ENCODE assay signal across 14 cellular contexts in genomic region chr10:46545861-46546590, GRCh38. TPM values are rescaled to one million over a fixed set of nuclear protein-coding genes. Genes with fewer than 3 reads are reported as not detected.
DNase-seq lines count a peak whose midpoint lies in the region; ATAC-seq and TF ChIP-seq lines count a peak whose summit lies in the region.
"Had no signal": no experiment of that assay in that cellular context is flagged by ENCODE, and none has a peak within 500 bp of the region (broad histone marks: within the 10 kb centered on the region; RNA-seq: fewer than 3 reads in every experiment).

No MANE protein-coding gene starts in this region.

- no peaks in the 10 kb centered on the region for H3K9me3 ChIP-seq in suprapubic skin
- H3K9me3 ChIP-seq: tibial artery had no signal

- H3K4me1 ChIP-seq in suprapubic skin, result peaks cover 29% of the 10 kb centered on the region

- H3K4me3 Mint-ChIP-seq in activated naive CD8-positive, alpha-beta T cell treated with anti-CD3 and anti-CD28 coated beads, Interleukin-2, amount 10 ng/mL, durations not matched to agents 7 days and 5 days, result no peak overlapping the region
- H3K4me3 Mint-ChIP-seq in activated naive CD8-positive, alpha-beta T cell treated with anti-CD3 and anti-CD28 coated beads for 36 hours, result no peak overlapping the region
- H3K4me3 Mint-ChIP-seq in MCF 10A (ENCODE audit: unreplicated experiment), result no peak overlapping the region

- H3K4me1 Mint-ChIP-seq in activated naive CD8-positive, alpha-beta T cell treated with anti-CD3 and anti-CD28 coated beads, Interleukin-2, amount 10 ng/mL, durations not matched to agents 7 days and 5 days, result no peaks in the 10 kb centered on the region
- H3K4me1 Mint-ChIP-seq in activated naive CD8-positive, alpha-beta T cell treated with anti-CD3 and anti-CD28 coated beads for 36 hours, result no peaks in the 10 kb centered on the region
- H3K4me1 Mint-ChIP-seq in MCF 10A (ENCODE audit: insufficient read depth, unreplicated experiment), result no peaks in the 10 kb centered on the region

- H3K27ac Mint-ChIP-seq in activated naive CD8-positive, alpha-beta T cell treated with anti-CD3 and anti-CD28 coated beads, Interleukin-2, amount 10 ng/mL, durations not matched to agents 7 days and 5 days, result no peak overlapping the region
- H3K27ac Mint-ChIP-seq in activated naive CD8-positive, alpha-beta T cell treated with anti-CD3 and anti-CD28 coated beads for 36 hours, result no peak overlapping the region
- H3K27ac Mint-ChIP-seq in MCF 10A (ENCODE audit: low read depth, unreplicated experiment), result no peak overlapping the region

- CTCF ChIA-PET in MCF 10A (lab: Yijun Ruan, JAX), result interaction anchor here (1.0 kb wide), 1 partner anchor 317 kb away, joined by 3 read pairs; no protein-coding TSS in a partner anchor

- TF ChIP-seq CTCF in suprapubic skin (IDR thresholded peaks at IDR 0.05) (no peak), MCF 10A (IDR thresholded peaks at IDR 0.05; ENCODE audit: unreplicated experiment) (no peak)

- no TSS peak for BruUV-seq in MCF 10A (replicated peaks; lab: Mats Ljungman, UMichigan)

- H3K36me3 ChIP-seq in suprapubic skin, result no peaks in the 10 kb centered on the region
- H3K36me3 ChIP-seq: tibial artery had no signal

- WGBS in suprapubic skin, result 76% methylated on average over 5 of the region's 5 CpGs

- TF ChIP-seq POLR2A in suprapubic skin (IDR thresholded peaks at IDR 0.05), result no peak

- H3K27me3 ChIP-seq in suprapubic skin, result peaks cover 7% of the 10 kb centered on the region
- H3K27me3 ChIP-seq: hepatocyte, tibial artery had no signal

- no peak overlapping the region for H3K4me3 ChIP-seq in suprapubic skin
- H3K4me3 ChIP-seq: hepatocyte, tibial artery had no signal

- intact Hi-C loops in MCF 10A (cut with micrococcal nuclease), result no loop called here

- H3K36me3 Mint-ChIP-seq in activated naive CD8-positive, alpha-beta T cell treated with anti-CD3 and anti-CD28 coated beads, Interleukin-2, amount 10 ng/mL, durations not matched to agents 7 days and 5 days, result no peaks in the 10 kb centered on the region
- no peaks in the 10 kb centered on the region for H3K36me3 Mint-ChIP-seq in activated naive CD8-positive, alpha-beta T cell treated with anti-CD3 and anti-CD28 coated beads for 36 hours
- H3K36me3 Mint-ChIP-seq in MCF 10A (ENCODE audit: insufficient read depth, unreplicated experiment), result no peaks in the 10 kb centered on the region

- TF ChIP-seq EP300 in suprapubic skin (IDR thresholded peaks at IDR 0.05), result no peak

- no peak for ATAC-seq in activated naive CD8-positive, alpha-beta T cell treated with anti-CD3 and anti-CD28 coated beads, Interleukin-2, amount 10 ng/mL, durations not matched to agents 7 days and 5 days (ENCODE audit: low read depth)

- POLR2A ChIA-PET in activated naive CD8-positive, alpha-beta T cell treated with anti-CD3 and anti-CD28 coated beads, Interleukin-2, amount 10 ng/mL, durations not matched to agents 7 days and 5 days (lab: Charles Lee), result no interaction called here
- POLR2A ChIA-PET in MCF 10A (lab: Yijun Ruan, JAX), result interaction anchor here (0.8 to 1.6 kb wide), 3 partner anchors 8 to 23 kb away, joined by 3 to 5 read pairs (median 4); no protein-coding TSS in a partner anchor

- H3K27me3 Mint-ChIP-seq in activated naive CD8-positive, alpha-beta T cell treated with anti-CD3 and anti-CD28 coated beads, Interleukin-2, amount 10 ng/mL, durations not matched to agents 7 days and 5 days, result peaks cover 18% of the 10 kb centered on the region
- H3K27me3 Mint-ChIP-seq in activated naive CD8-positive, alpha-beta T cell treated with anti-CD3 and anti-CD28 coated beads for 36 hours, result peaks cover 21% of the 10 kb centered on the region
- peaks cover 12% of the 10 kb centered on the region for H3K27me3 Mint-ChIP-seq in MCF 10A (ENCODE audit: insufficient read depth, unreplicated experiment)

- DNase-seq in activated naive CD8-positive, alpha-beta T cell treated with anti-CD3 and anti-CD28 coated beads, Interleukin-2, amount 10 ng/mL, durations not matched to agents 7 days and 5 days, result peak; percentile 25
- DNase-seq in activated naive CD8-positive, alpha-beta T cell treated with anti-CD3 and anti-CD28 coated beads for 36 hours, result no peak
- DNase-seq in activated CD8-positive, alpha-beta memory T cell treated with anti-CD3 and anti-CD28 coated beads, Interleukin-2, amount 50 U/mL, for 4 hours, result peak; percentile 6
- DNase-seq in mesenteric fat pad (ENCODE audit: low spot score), result peak; percentile 89
- DNase-seq in suprapubic skin (ENCODE audit: low spot score in 2 of 2), result peak; percentile 65 to 80
- no peak for DNase-seq in MCF 10A (ENCODE audit: unreplicated experiment)
- DNase-seq in CD1c-positive myeloid dendritic cell (ENCODE audit: extremely low spot score), result no peak
- no peak for DNase-seq in glomerular visceral epithelial cell (ENCODE audit: extremely low spot score)
- DNase-seq: cerebellar nuclear complex, NCI-H1930, NCI-H526 treated with DMSO at 0.1 percent for 48 hours had no signal

- H3K9me3 Mint-ChIP-seq in activated naive CD8-positive, alpha-beta T cell treated with anti-CD3 and anti-CD28 coated beads, Interleukin-2, amount 10 ng/mL, durations not matched to agents 7 days and 5 days, result no peaks in the 10 kb centered on the region
- no peaks in the 10 kb centered on the region for H3K9me3 Mint-ChIP-seq in activated naive CD8-positive, alpha-beta T cell treated with anti-CD3 and anti-CD28 coated beads for 36 hours
- no peaks in the 10 kb centered on the region for H3K9me3 Mint-ChIP-seq in MCF 10A (ENCODE audit: unreplicated experiment)

- H3K27ac ChIP-seq in suprapubic skin, result no peak overlapping the region
- H3K27ac ChIP-seq: hepatocyte, tibial artery had no signal

RNA-seq across cellular contexts. Expression of gene GPRIN2, which starts 10.4 kb away (rescaled TPM):
- not detected for total RNA-seq in activated naive CD8-positive, alpha-beta T cell treated with anti-CD3 and anti-CD28 coated beads, Interleukin-2, amount 10 ng/mL, durations not matched to agents 7 days and 5 days
- total RNA-seq in activated naive CD8-positive, alpha-beta T cell treated with anti-CD3 and anti-CD28 coated beads for 36 hours, result not detected
- total RNA-seq in mesenteric fat pad (not detected), suprapubic skin (10 to 100 TPM; 32.8 to 61.2 (median 40.4) TPM), MCF 10A (2022) (not detected in 2 replicates)

RNA-seq across cellular contexts. Expression of gene SYT15, which starts 32.9 kb away (rescaled TPM):
- 1 to 10 TPM; 1.1 to 1.4 TPM for total RNA-seq in activated naive CD8-positive, alpha-beta T cell treated with anti-CD3 and anti-CD28 coated beads, Interleukin-2, amount 10 ng/mL, durations not matched to agents 7 days and 5 days
- total RNA-seq in activated naive CD8-positive, alpha-beta T cell treated with anti-CD3 and anti-CD28 coated beads for 36 hours, result under 1 TPM; 0.50 to 0.58 TPM
- total RNA-seq in mesenteric fat pad, result 6.3 TPM
- 1 to 10 TPM in 3 of 4 donors, under 1 TPM in 1; 0.26 to 4.0 (median 2.6) TPM for total RNA-seq in suprapubic skin
- total RNA-seq in MCF 10A (2022), result 0.79 and 0.84 TPM in 2 replicates
- total RNA-seq: epithelial cell of proximal tubule had no signal

Comparison
In these comparisons a context has a peak if more than half of its experiments do, and no peak if none do; other contexts are left out.
1. DNase-seq: peak in activated naive CD8-positive, alpha-beta T cell treated with anti-CD3 and anti-CD28 coated beads, Interleukin-2, amount 10 ng/mL, durations not matched to agents 7 days and 5 days (single experiment), activated CD8-positive, alpha-beta memory T cell treated with anti-CD3 and anti-CD28 coated beads, Interleukin-2, amount 50 U/mL, for 4 hours (single experiment), mesenteric fat pad (single experiment) and suprapubic skin (2 of 2); none in activated naive CD8-positive, alpha-beta T cell treated with anti-CD3 and anti-CD28 coated beads for 36 hours (single experiment), MCF 10A (single experiment), CD1c-positive myeloid dendritic cell (single experiment) and glomerular visceral epithelial cell (single experiment).
2. RNA of gene GPRIN2, which starts 10.4 kb away (total RNA-seq): 32.8 to 61.2 TPM in suprapubic skin; not detected in mesenteric fat pad (single experiment), not detected in activated naive CD8-positive, alpha-beta T cell treated with anti-CD3 and anti-CD28 coated beads, Interleukin-2, amount 10 ng/mL, durations not matched to agents 7 days and 5 days, not detected in activated naive CD8-positive, alpha-beta T cell treated with anti-CD3 and anti-CD28 coated beads for 36 hours and not detected in MCF 10A; every median in the first group is over 10 times any median in the second.